3 cellular contexts compared by ENCODE assay signal in genomic region chr12:95820096-95820703, GRCh38.
A peak's percentile ranks its signal among the peaks of the same experiment; 100 is the strongest.
TF ChIP-seq lines count a peak whose summit lies in the region.

No MANE protein-coding gene starts in this region.

TF ChIP-seq in A549, 52 proteins besides CTCF, POLR2A, EP300 and RAD21:
- TF ChIP-seq SMC3 (IDR thresholded peaks at IDR 0.05): peak; percentile 75
- TF ChIP-seq SREBF2 (IDR thresholded peaks at IDR 0.05): no peak

TF ChIP-seq in HCT116, 20 proteins besides CTCF, POLR2A, EP300 and RAD21:
- no peak for TF ChIP-seq ELF1 (IDR thresholded peaks at IDR 0.05; ENCODE audit: borderline replicate concordance, low read depth)
- no peak for TF ChIP-seq ZFX (IDR thresholded peaks at IDR 0.05)
- no peak for TF ChIP-seq TCF7L2 (IDR thresholded peaks at IDR 0.05; ENCODE audit: borderline replicate concordance, extremely low read depth, insufficient read depth, insufficient read length)
- 0 out of 2 replicates have a peak, but pooled peaks have one; percentile 55 for TF ChIP-seq CBX3 (IDR thresholded peaks at IDR 0.05; ENCODE audit: low read depth)
- TF ChIP-seq, protein P1, sequence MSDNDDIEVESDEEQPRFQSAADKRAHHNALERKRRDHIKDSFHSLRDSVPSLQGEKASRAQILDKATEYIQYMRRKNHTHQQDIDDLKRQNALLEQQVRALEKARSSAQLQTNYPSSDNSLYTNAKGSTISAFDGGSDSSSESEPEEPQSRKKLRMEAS (IDR thresholded peaks at IDR 0.05): peak; percentile 40; the same call in 1 of the 2 replicates
- TF ChIP-seq CEBPB (IDR thresholded peaks at IDR 0.05; ENCODE audit: low read depth): no peak
- TF ChIP-seq FOSL1 (IDR thresholded peaks at IDR 0.05; ENCODE audit: low read depth): no peak
- TF ChIP-seq, protein P2, sequence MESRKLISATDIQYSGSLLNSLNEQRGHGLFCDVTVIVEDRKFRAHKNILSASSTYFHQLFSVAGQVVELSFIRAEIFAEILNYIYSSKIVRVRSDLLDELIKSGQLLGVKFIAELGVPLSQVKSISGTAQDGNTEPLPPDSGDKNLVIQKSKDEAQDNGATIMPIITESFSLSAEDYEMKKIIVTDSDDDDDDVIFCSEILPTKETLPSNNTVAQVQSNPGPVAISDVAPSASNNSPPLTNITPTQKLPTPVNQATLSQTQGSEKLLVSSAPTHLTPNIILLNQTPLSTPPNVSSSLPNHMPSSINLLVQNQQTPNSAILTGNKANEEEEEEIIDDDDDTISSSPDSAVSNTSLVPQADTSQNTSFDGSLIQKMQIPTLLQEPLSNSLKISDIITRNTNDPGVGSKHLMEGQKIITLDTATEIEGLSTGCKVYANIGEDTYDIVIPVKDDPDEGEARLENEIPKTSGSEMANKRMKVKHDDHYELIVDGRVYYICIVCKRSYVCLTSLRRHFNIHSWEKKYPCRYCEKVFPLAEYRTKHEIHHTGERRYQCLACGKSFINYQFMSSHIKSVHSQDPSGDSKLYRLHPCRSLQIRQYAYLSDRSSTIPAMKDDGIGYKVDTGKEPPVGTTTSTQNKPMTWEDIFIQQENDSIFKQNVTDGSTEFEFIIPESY (IDR thresholded peaks at IDR 0.05; ENCODE audit: extremely low read depth, insufficient replicate concordance, low read length): no peak
- TF ChIP-seq EZH2 (IDR thresholded peaks at IDR 0.05): no peak
- no peak for TF ChIP-seq YY1 (IDR thresholded peaks at IDR 0.05; ENCODE audit: extremely low read depth, insufficient replicate concordance, low read depth, low read length)
- no peak for TF ChIP-seq SIN3A (IDR thresholded peaks at IDR 0.05; ENCODE audit: low read depth)
- no peak for TF ChIP-seq ZNF274 (IDR thresholded peaks at IDR 0.05; ENCODE audit: low read depth, low read length)
- peak; percentile 64 for TF ChIP-seq POLR2AphosphoS5 (IDR thresholded peaks at IDR 0.05; ENCODE audit: low read depth, low read length)
- no peak for TF ChIP-seq EZH2phosphoT487 (IDR thresholded peaks at IDR 0.05; ENCODE audit: borderline replicate concordance)
- no peak for TF ChIP-seq EGR1 (IDR thresholded peaks at IDR 0.05; ENCODE audit: low read depth)

TF ChIP-seq in endothelial cell of umbilical vein, 7 proteins besides CTCF, POLR2A, EP300 and RAD21:
- TF ChIP-seq MYC (IDR thresholded peaks at IDR 0.05; ENCODE audit: low read depth, low read length) (no peak), POLR2AphosphoS5 (IDR thresholded peaks at IDR 0.05; ENCODE audit: insufficient read depth, low read depth, low read length) (no peak), EZH2 (IDR thresholded peaks at IDR 0.05; ENCODE audit: borderline replicate concordance, low read depth, low read length, severe bottlenecking) (no peak), GATA2 (IDR thresholded peaks at IDR 0.05; ENCODE audit: insufficient read depth, insufficient read length, low read depth, low read length) (no peak), JUN (IDR thresholded peaks at IDR 0.05; ENCODE audit: borderline replicate concordance, insufficient read depth, insufficient read length, low read depth) (no peak), FOS (IDR thresholded peaks at IDR 0.05; ENCODE audit: borderline replicate concordance, insufficient read depth, low read length) (no peak)
- TF ChIP-seq, protein P1 (IDR thresholded peaks at IDR 0.05; ENCODE audit: insufficient read depth, insufficient read length): no peak
TF ChIP-seq in endothelial cell of umbilical vein: peak in this region for 0.
